Comparison of ENCODE assay signal across 28 cellular contexts in the genomic region with DNA sequence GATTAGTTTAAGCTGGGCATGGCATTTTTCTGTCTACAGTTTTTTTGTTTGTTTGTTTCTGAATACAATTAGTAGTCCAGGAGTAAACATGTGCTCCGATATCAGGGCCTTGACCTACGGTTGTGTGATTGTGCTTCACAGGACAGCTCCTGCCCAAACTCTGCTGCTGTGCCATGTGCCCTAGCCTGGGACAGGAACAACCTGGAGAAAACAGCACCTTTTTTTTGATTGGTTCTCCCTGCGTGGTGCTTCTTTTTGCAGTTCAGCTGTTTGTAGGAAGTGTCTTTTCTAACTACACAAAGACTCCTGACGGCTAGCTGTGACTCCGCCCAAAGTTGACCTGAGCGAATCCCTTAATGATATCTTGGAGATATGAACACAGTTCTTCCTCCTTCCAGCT.
"Had no signal": no experiment of that assay in that cellular context is flagged by ENCODE, and none has a peak within 500 bp of the region (broad histone marks: within the 10 kb centered on the region; RNA-seq: fewer than 3 reads in every experiment).

No MANE protein-coding gene starts in this region.

- H3K4me3 Mint-ChIP-seq: activated B cell treated with CpG ODN at 0.5 μM for 24 hours; activated CD8-positive, alpha-beta memory T cell treated with anti-CD3 and anti-CD28 coated beads, Interleukin-2, amount 10 ng/mL, durations not matched to agents 7 days and 5 days; activated CD8-positive, alpha-beta T cell treated with anti-CD3 and anti-CD28 coated beads, Interleukin-2, amount 10 ng/mL, durations not matched to agents 7 days and 5 days; activated naive CD8-positive, alpha-beta T cell treated with anti-CD3 and anti-CD28 coated beads for 36 hours; natural killer cell; stimulated activated naive B cell treated with anti-CD40 and anti-IgM and Interleukin-4, amounts not matched to agents 10 μg/mL and 1 μg/mL and 100 μg/mL, for 72 hours had no signal

- FAIRE-seq: kidney had no signal

- H3K27ac Mint-ChIP-seq: activated B cell treated with CpG ODN at 0.5 μM for 24 hours; activated CD8-positive, alpha-beta memory T cell treated with anti-CD3 and anti-CD28 coated beads, Interleukin-2, amount 10 ng/mL, durations not matched to agents 7 days and 5 days; activated CD8-positive, alpha-beta T cell treated with anti-CD3 and anti-CD28 coated beads, Interleukin-2, amount 10 ng/mL, durations not matched to agents 7 days and 5 days; activated naive CD8-positive, alpha-beta T cell treated with anti-CD3 and anti-CD28 coated beads for 36 hours; activated T-helper 2 cell treated with anti-CD3 and anti-CD28 coated beads, Interferon-gamma antibody, Interleukin-2, Interleukin-4, amounts not matched to agents 10 μg/mL and 5 μg/mL and 100 μg/mL, durations not matched to agents 14 hours and 24 hours and 36 hours; natural killer cell; progenitor cell of endocrine pancreas; stimulated activated naive B cell treated with anti-CD40 and anti-IgM and Interleukin-4, amounts not matched to agents 10 μg/mL and 1 μg/mL and 100 μg/mL, for 72 hours had no signal

- H3K4me1 Mint-ChIP-seq: activated B cell treated with CpG ODN at 0.5 μM for 24 hours; natural killer cell; stimulated activated naive B cell treated with anti-CD40 and anti-IgM and Interleukin-4, amounts not matched to agents 10 μg/mL and 1 μg/mL and 100 μg/mL, for 72 hours had no signal

- DNase-seq: activated B cell treated with CpG ODN at 0.5 μM for 24 hours; activated CD8-positive, alpha-beta memory T cell treated with anti-CD3 and anti-CD28 coated beads, Interleukin-2, amount 10 ng/mL, durations not matched to agents 7 days and 5 days; activated CD8-positive, alpha-beta T cell treated with anti-CD3 and anti-CD28 coated beads, Interleukin-2, amount 10 ng/mL, durations not matched to agents 7 days and 5 days; activated naive CD4-positive, alpha-beta T cell; activated naive CD8-positive, alpha-beta T cell treated with anti-CD3 and anti-CD28 coated beads for 36 hours; activated T-cell treated with anti-CD3 and anti-CD28 coated beads, Interleukin-2, amount 50 U/mL, for 48 hours; adrenal gland; aorta; body of pancreas; cerebellar nuclear complex; colonic mucosa; effector CD8-positive, alpha-beta T cell; kidney; left colon; natural killer cell; sigmoid colon; stimulated activated CD4-positive, alpha-beta T cell treated with anti-CD3 and anti-CD28 coated beads, Interleukin-15, amount 100 ng/mL, for 24 hours; stimulated activated CD4-positive, alpha-beta T cell treated with anti-CD3 and anti-CD28 coated beads, Interleukin-2, amount 100 ng/mL, for 24 hours; stimulated activated naive B cell treated with anti-CD40 and anti-IgM and Interleukin-4, amounts not matched to agents 10 μg/mL and 1 μg/mL and 100 μg/mL, for 72 hours; stomach; T-helper 2 cell; thyroid gland; upper lobe of left lung had no signal

- H3K9me3 Mint-ChIP-seq: activated B cell treated with CpG ODN at 0.5 μM for 24 hours; activated naive CD8-positive, alpha-beta T cell treated with anti-CD3 and anti-CD28 coated beads for 36 hours; activated T-helper 2 cell treated with anti-CD3 and anti-CD28 coated beads, Interferon-gamma antibody, Interleukin-2, Interleukin-4, amounts not matched to agents 10 μg/mL and 5 μg/mL and 100 μg/mL, durations not matched to agents 14 hours and 24 hours and 36 hours; natural killer cell; stimulated activated naive B cell treated with anti-CD40 and anti-IgM and Interleukin-4, amounts not matched to agents 10 μg/mL and 1 μg/mL and 100 μg/mL, for 72 hours had no signal

- H3K36me3 ChIP-seq: adrenal gland, colonic mucosa, neutrophil, sigmoid colon, stomach, thyroid gland, upper lobe of left lung had no signal

- H3K4me3 ChIP-seq: adrenal gland, body of pancreas, cardiac muscle cell, colonic mucosa, sigmoid colon, stomach, thyroid gland, upper lobe of left lung had no signal

- H3K27me3 Mint-ChIP-seq: progenitor cell of endocrine pancreas had no signal

- H3K36me3 Mint-ChIP-seq: activated CD8-positive, alpha-beta memory T cell treated with anti-CD3 and anti-CD28 coated beads, Interleukin-2, amount 10 ng/mL, durations not matched to agents 7 days and 5 days; activated naive CD8-positive, alpha-beta T cell treated with anti-CD3 and anti-CD28 coated beads for 36 hours; natural killer cell; stimulated activated naive B cell treated with anti-CD40 and anti-IgM and Interleukin-4, amounts not matched to agents 10 μg/mL and 1 μg/mL and 100 μg/mL, for 72 hours had no signal

- H3K4me1 ChIP-seq: adrenal gland, body of pancreas, colonic mucosa, sigmoid colon, stomach, thyroid gland, upper lobe of left lung had no signal

- H3K27me3 ChIP-seq: adrenal gland, body of pancreas, cardiac muscle cell, colonic mucosa, neutrophil, sigmoid colon, stomach, thyroid gland, upper lobe of left lung had no signal

- H3K27ac ChIP-seq: adrenal gland, body of pancreas, cardiac muscle cell, colonic mucosa, epithelial cell of prostate, neutrophil, sigmoid colon, stomach, thyroid gland, upper lobe of left lung had no signal

- ATAC-seq: activated CD8-positive, alpha-beta memory T cell treated with anti-CD3 and anti-CD28 coated beads, Interleukin-2, amount 10 ng/mL, durations not matched to agents 7 days and 5 days; activated CD8-positive, alpha-beta T cell treated with anti-CD3 and anti-CD28 coated beads, Interleukin-2, amount 10 ng/mL, durations not matched to agents 7 days and 5 days; body of pancreas; left colon; natural killer cell; stimulated activated naive B cell treated with anti-CD40 and anti-IgM and Interleukin-4, amounts not matched to agents 10 μg/mL and 1 μg/mL and 100 μg/mL, for 72 hours had no signal

- H3K9me3 ChIP-seq: adrenal gland, body of pancreas, colonic mucosa, neutrophil, sigmoid colon, stomach, thyroid gland, upper lobe of left lung had no signal
